Comparison of ENCODE assay signal across 1 cellular context in the genomic region with DNA sequence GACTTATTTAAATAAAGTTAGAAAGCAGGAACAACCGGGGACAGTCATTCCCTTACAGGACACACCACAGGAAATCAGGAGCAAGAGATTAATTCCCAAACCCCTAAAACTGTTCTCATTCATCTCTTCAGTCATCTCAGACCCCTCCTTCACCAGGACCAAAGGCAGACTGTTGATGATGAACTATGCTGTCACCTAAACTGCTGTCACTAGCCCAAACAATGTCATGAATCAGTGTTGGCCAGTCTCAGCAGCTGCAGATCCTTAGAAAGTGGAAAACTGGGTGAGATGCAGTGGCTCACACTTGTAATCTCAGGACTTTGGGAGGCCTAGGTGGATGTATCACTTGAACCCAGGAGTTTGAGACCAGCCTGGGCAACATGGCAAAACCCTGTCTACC.
A peak's percentile ranks its signal among the peaks of the same experiment; 100 is the strongest.
TF ChIP-seq lines count a peak whose summit lies in the region.

No MANE protein-coding gene starts in this region.

TF ChIP-seq in HepG2, 621 proteins besides CTCF, POLR2A, EP300 and RAD21:
- 0 out of 2 replicates have a peak, but pooled peaks have one; percentile 2 for TF ChIP-seq GATAD2A (CRISPR knock-in tag; IDR thresholded peaks at IDR 0.05)
- TF ChIP-seq ZSCAN29 (CRISPR knock-in tag; conservative IDR thresholded peaks at IDR 0.05) = no peak
